In genomic region chr9:84772511-84772910, GRCh38 we compare ENCODE assay signal across 21 cellular contexts.
DNase-seq lines count a peak whose midpoint lies in the region; ATAC-seq, FAIRE-seq and TF ChIP-seq lines count a peak whose summit lies in the region.
"Had no signal": no experiment of that assay in that cellular context is flagged by ENCODE, and none has a peak within 500 bp of the region (broad histone marks: within the 10 kb centered on the region; RNA-seq: fewer than 3 reads in every experiment).

No MANE protein-coding gene starts in this region.

- no peak for FAIRE-seq in bronchial epithelial cell (lab: Jason Lieb, UNC)
- FAIRE-seq: A204.1, GM19239, H1 had no signal

- H3K9me3 ChIP-seq in RWPE2 (ENCODE audit: severe bottlenecking), result no peaks in the 10 kb centered on the region
- H3K9me3 ChIP-seq: SJCRH30 had no signal

- no peaks in the 10 kb centered on the region for H3K36me3 ChIP-seq in RWPE2 (ENCODE audit: low read depth)
- H3K36me3 ChIP-seq in bronchial epithelial cell (ENCODE audit: control insufficient read depth, insufficient read depth, low read length), result no peaks in the 10 kb centered on the region
- H3K36me3 ChIP-seq: SJCRH30 had no signal

- H3K27me3 ChIP-seq in RWPE2 (ENCODE audit: insufficient read depth, poor library complexity, severe bottlenecking), result no peaks in the 10 kb centered on the region
- no peaks in the 10 kb centered on the region for H3K27me3 ChIP-seq in bronchial epithelial cell (ENCODE audit: control insufficient read depth, insufficient read depth, low read length)
- H3K27me3 ChIP-seq: SJCRH30 had no signal

- peak; percentile 17; the same call in 1 of the 3 replicates for ATAC-seq in RWPE2 (ENCODE audit: low read depth)
- ATAC-seq: Panc1 had no signal

- TF ChIP-seq CTCF in RWPE2 (IDR thresholded peaks at IDR 0.05; ENCODE audit: poor library complexity, severe bottlenecking), result no peak
- no peak for TF ChIP-seq CTCF in bronchial epithelial cell (IDR thresholded peaks at IDR 0.05; ENCODE audit: insufficient read depth, low read length, severe bottlenecking)

- no peak overlapping the region for H3K4me3 ChIP-seq in RWPE2 (ENCODE audit: severe bottlenecking)
- H3K4me3 ChIP-seq in bronchial epithelial cell (ENCODE audit: low read depth, low read length), result no peak overlapping the region
- H3K4me3 ChIP-seq: SJCRH30 had no signal

- H3K27ac ChIP-seq in RWPE2 (ENCODE audit: poor library complexity, severe bottlenecking), result peak overlapping the region; percentile 57
- H3K27ac ChIP-seq: SJCRH30 had no signal

- peak; percentile 58 for DNase-seq in EL
- no peak for DNase-seq in RWPE2 (ENCODE audit: low spot score)
- peak; percentile 43 for DNase-seq in bronchial epithelial cell (ENCODE audit: low read depth)
- DNase-seq in kidney glomerular epithelial cell (lab: John Stamatoyannopoulos, UW), result peak; percentile 42
- DNase-seq in SW 1271 (lab: John Stamatoyannopoulos, UW), result no peak
- no peak for DNase-seq in anterior cingulate cortex (lab: John Stamatoyannopoulos, UW)
- no peak for DNase-seq in GM19240 (ENCODE audit: insufficient read length, low spot score)
- no peak for DNase-seq in activated CD4-positive, alpha-beta T cell treated with anti-CD3 and anti-CD28 coated beads, Interleukin-2, amount 50 U/mL, for 4 hours
- DNase-seq: KBM-7, NCI-H1105, NCI-H1694, NCI-H2081, NCI-H2171, NCI-H345, NCI-H524 treated with DMSO at 0.1 percent for 48 hours, NCI-H82, SJCRH30 had no signal

- peaks cover 14% of the 10 kb centered on the region for H3K4me1 ChIP-seq in RWPE2 (ENCODE audit: insufficient read depth, poor library complexity, severe bottlenecking)
- H3K4me1 ChIP-seq: SJCRH30 had no signal

Comparison
In these comparisons a context has a peak if more than half of its experiments do, and no peak if none do; other contexts are left out.
1. DNase-seq: peak in EL (single experiment), bronchial epithelial cell (single experiment) and kidney glomerular epithelial cell (single experiment); none in RWPE2 (single experiment), SW 1271 (0 of 2), anterior cingulate cortex (0 of 58), GM19240 (single experiment) and activated CD4-positive, alpha-beta T cell treated with anti-CD3 and anti-CD28 coated beads, Interleukin-2, amount 50 U/mL, for 4 hours (0 of 2).